21 cellular contexts compared by ENCODE assay signal in genomic region chr7:568681-569035, GRCh38. TPM values are rescaled to one million over a fixed set of nuclear protein-coding genes. Genes with fewer than 3 reads are reported as not detected.
DNase-seq lines count a peak whose midpoint lies in the region; ATAC-seq and TF ChIP-seq lines count a peak whose summit lies in the region.
"Had no signal": no experiment of that assay in that cellular context is flagged by ENCODE, and none has a peak within 500 bp of the region (broad histone marks: within the 10 kb centered on the region; RNA-seq: fewer than 3 reads in every experiment).

No MANE protein-coding gene starts in this region.

- H3K4me3 ChIP-seq in liver (ENCODE audit: low read depth in 1 of 3, low read length in 3 of 3) = no peak overlapping the region
- no peak overlapping the region for H3K4me3 ChIP-seq in right lobe of liver
- H3K4me3 ChIP-seq in fibroblast of the aortic adventitia (ENCODE audit: low read depth, low read length) = no peak overlapping the region
- H3K4me3 ChIP-seq: lung had no signal

- no peaks in the 10 kb centered on the region for H3K36me3 Mint-ChIP-seq in T-helper 2 cell treated with Interferon-gamma antibody and Interleukin-4, amounts not matched to agents 5 μg/mL and 100 μg/mL, for 36 hours (ENCODE audit: low read depth)
- H3K36me3 Mint-ChIP-seq: CD8-positive, alpha-beta memory T cell; type B pancreatic cell had no signal

- H3K27ac Mint-ChIP-seq in T-helper 2 cell treated with Interferon-gamma antibody and Interleukin-4, amounts not matched to agents 5 μg/mL and 100 μg/mL, for 36 hours = no peak overlapping the region
- H3K27ac Mint-ChIP-seq: activated B cell treated with CpG ODN at 0.5 μM for 24 hours; activated T-helper 2 cell treated with anti-CD3 and anti-CD28 coated beads, Interferon-gamma antibody, Interleukin-2, Interleukin-4, amounts not matched to agents 10 μg/mL and 5 μg/mL and 100 μg/mL, durations not matched to agents 14 hours and 24 hours and 36 hours; CD8-positive, alpha-beta memory T cell; naive thymus-derived CD4-positive, alpha-beta T cell; type B pancreatic cell had no signal

- peak in 1 of 2 donors; percentile 23 for TF ChIP-seq RAD21 in liver (IDR thresholded peaks at IDR 0.05)

- H3K9ac ChIP-seq in liver (ENCODE audit: low read depth in 1 of 2, low read length in 2 of 2) = no peak overlapping the region

- intact Hi-C loops in right lobe of liver (cut with DNase I) = no loop called here

- no peak for TF ChIP-seq POLR2A in right lobe of liver (IDR thresholded peaks at IDR 0.05)

- H3K4me1 Mint-ChIP-seq in T-helper 2 cell treated with Interferon-gamma antibody and Interleukin-4, amounts not matched to agents 5 μg/mL and 100 μg/mL, for 36 hours (ENCODE audit: low read depth) = no peaks in the 10 kb centered on the region
- H3K4me1 Mint-ChIP-seq: activated B cell treated with CpG ODN at 0.5 μM for 24 hours; CD8-positive, alpha-beta memory T cell; naive thymus-derived CD4-positive, alpha-beta T cell had no signal

- 91% methylated on average over 17 of the region's 17 CpGs for WGBS in liver
- 92% methylated on average over 11 of the region's 17 CpGs for WGBS in right lobe of liver (ENCODE audit: insufficient coverage, low coverage, low lambda C conversion rate, missing lambda C conversion rate)

- ATAC-seq in right lobe of liver (no peak), HG03469 (IDR thresholded peaks at IDR 0.05; ENCODE audit: unreplicated experiment) (no peak)
- ATAC-seq: naive thymus-derived CD4-positive, alpha-beta T cell had no signal

- H3K4me1 ChIP-seq in liver (ENCODE audit: control insufficient read depth in 4 of 4, insufficient read depth in 4 of 4, low read length in 3 of 4) = no peaks in the 10 kb centered on the region
- H3K4me1 ChIP-seq in right lobe of liver = no peaks in the 10 kb centered on the region

- H3K4me3 Mint-ChIP-seq in T-helper 2 cell treated with Interferon-gamma antibody and Interleukin-4, amounts not matched to agents 5 μg/mL and 100 μg/mL, for 36 hours = no peak overlapping the region
- H3K4me3 Mint-ChIP-seq: activated B cell treated with CpG ODN at 0.5 μM for 24 hours; CD8-positive, alpha-beta memory T cell; naive thymus-derived CD4-positive, alpha-beta T cell; type B pancreatic cell had no signal

- H3K27me3 Mint-ChIP-seq in T-helper 2 cell treated with Interferon-gamma antibody and Interleukin-4, amounts not matched to agents 5 μg/mL and 100 μg/mL, for 36 hours (ENCODE audit: low read depth) = no peaks in the 10 kb centered on the region
- H3K27me3 Mint-ChIP-seq: activated B cell treated with CpG ODN at 0.5 μM for 24 hours; CD8-positive, alpha-beta memory T cell; naive thymus-derived CD4-positive, alpha-beta T cell; type B pancreatic cell had no signal

- TF ChIP-seq CTCF in liver (IDR thresholded peaks at IDR 0.05; ENCODE audit: low read depth, low read length, missing input control) (no peak), right lobe of liver (IDR thresholded peaks at IDR 0.05) (no peak), fibroblast of the aortic adventitia (IDR thresholded peaks at IDR 0.05; ENCODE audit: insufficient read depth, low read length) (no peak)

- H3K27ac ChIP-seq in liver (ENCODE audit: low read depth in 1 of 2, low read length in 2 of 2) (no peak overlapping the region), right lobe of liver (no peak overlapping the region)

- DNase-seq in right lobe of liver (no peak), fibroblast of the aortic adventitia (ENCODE audit: low read depth) (peak; percentile 79), myocyte (ENCODE audit: low read depth) (peak; percentile 81), NCI-H1105 treated with DMSO at 0.1 percent for 48 hours (lab: John Stamatoyannopoulos, UW) (no peak)
- DNase-seq in T-helper 2 cell treated with Interferon-gamma antibody and Interleukin-4, amounts not matched to agents 5 μg/mL and 100 μg/mL, for 36 hours (ENCODE audit: low spot score) = no peak
- DNase-seq in activated CD4-positive, CD25-positive, alpha-beta regulatory T cell (lab: John Stamatoyannopoulos, UW) = no peak
- DNase-seq: activated B cell treated with CpG ODN at 0.5 μM for 24 hours; CD8-positive, alpha-beta memory T cell; cerebellar nuclear complex; foreskin melanocyte; naive thymus-derived CD4-positive, alpha-beta T cell; NCI-H187; NCI-H446; SIG-M5; stimulated activated naive CD4-positive, alpha-beta T cell treated with Interleukin-2 at 50 U/mL for 16 hours; T-helper 2 cell had no signal

- H3K9me3 ChIP-seq in liver (ENCODE audit: control insufficient read depth in 4 of 4, low read length in 3 of 4) (no peaks in the 10 kb centered on the region), right lobe of liver (no peaks in the 10 kb centered on the region)

- H3K9me3 Mint-ChIP-seq in T-helper 2 cell treated with Interferon-gamma antibody and Interleukin-4, amounts not matched to agents 5 μg/mL and 100 μg/mL, for 36 hours = no peaks in the 10 kb centered on the region
- H3K9me3 Mint-ChIP-seq: activated B cell treated with CpG ODN at 0.5 μM for 24 hours; activated T-helper 2 cell treated with anti-CD3 and anti-CD28 coated beads, Interferon-gamma antibody, Interleukin-2, Interleukin-4, amounts not matched to agents 10 μg/mL and 5 μg/mL and 100 μg/mL, durations not matched to agents 14 hours and 24 hours and 36 hours; CD8-positive, alpha-beta memory T cell; type B pancreatic cell had no signal

- H3K36me3 ChIP-seq in liver (ENCODE audit: control insufficient read depth in 4 of 4, insufficient read depth in 3 of 4, low read depth in 1 of 4, low read length in 3 of 4) (no peaks in the 10 kb centered on the region), right lobe of liver (no peaks in the 10 kb centered on the region)

- H3K27me3 ChIP-seq in liver (ENCODE audit: control insufficient read depth in 4 of 4, insufficient read depth in 4 of 4, low read length in 3 of 4) (no peaks in the 10 kb centered on the region), right lobe of liver (no peaks in the 10 kb centered on the region)

TF ChIP-seq in liver, 16 proteins besides CTCF, POLR2A, EP300 and RAD21:
- TF ChIP-seq EGR1 (IDR thresholded peaks at IDR 0.05; ENCODE audit: low read depth in 2 of 2) (no peak), NR2F2 (IDR thresholded peaks at IDR 0.05) (peak; percentile 31), ZBTB33 (IDR thresholded peaks at IDR 0.05) (no peak), FOXA1 (IDR thresholded peaks at IDR 0.05) (no peak), HNF4G (IDR thresholded peaks at IDR 0.05) (no peak), GABPA (IDR thresholded peaks at IDR 0.05 in 1 of 2, conservative IDR thresholded peaks at IDR 0.05 in 1 of 2) (no peak), ATF3 (IDR thresholded peaks at IDR 0.05) (no peak)

RNA-seq across cellular contexts. Expression of gene PDGFA, which starts 49.0 kb away (rescaled TPM):
- total RNA-seq in liver (1 to 10 TPM; 2.0 to 5.1 TPM), right lobe of liver (10 to 100 TPM in 3 of 6 experiments, 1 to 10 TPM in 3; 2.3 to 20.9 (median 8.4) TPM), fibroblast of the aortic adventitia (ENCODE audit: low replicate concordance) (4.1 and 20.3 TPM in 2 replicates), myocyte (38.6 and 48.4 TPM in 2 replicates)
- 1 to 10 TPM; 1.4 to 2.1 TPM for polyA plus RNA-seq in liver
- 46.7 TPM for polyA plus RNA-seq in myocyte (2012)
- polyA plus RNA-seq: naive thymus-derived CD4-positive, alpha-beta T cell had no signal

Comparison
In these comparisons a context has a peak if more than half of its experiments do, and no peak if none do; other contexts are left out.
1. DNase-seq: peak in fibroblast of the aortic adventitia (single experiment) and myocyte (single experiment); none in right lobe of liver (0 of 3), T-helper 2 cell treated with Interferon-gamma antibody and Interleukin-4, amounts not matched to agents 5 μg/mL and 100 μg/mL, for 36 hours (single experiment), NCI-H1105 treated with DMSO at 0.1 percent for 48 hours (single experiment) and activated CD4-positive, CD25-positive, alpha-beta regulatory T cell (0 of 4).